ENCODE assay signal across 21 cellular contexts in the genomic region with DNA sequence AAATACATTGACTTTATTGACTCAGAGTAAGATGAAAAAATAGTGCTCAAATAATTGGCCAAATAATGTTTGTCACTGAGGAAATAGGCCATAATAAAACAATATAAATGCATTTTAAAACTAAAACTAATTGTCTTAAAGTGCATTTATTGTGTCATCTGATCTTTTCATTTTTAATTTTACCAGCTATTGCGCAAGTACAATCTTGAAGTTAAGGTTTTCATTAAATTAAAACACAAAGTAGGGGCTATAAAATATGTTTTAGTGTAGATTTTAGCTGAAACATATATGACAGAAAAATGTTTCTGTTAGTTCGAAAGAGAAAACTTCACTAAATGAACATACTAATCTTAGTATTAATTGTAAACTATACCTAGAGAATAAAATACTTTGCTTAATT.
DNase-seq lines count a peak whose midpoint lies in the region; ATAC-seq, FAIRE-seq and TF ChIP-seq lines count a peak whose summit lies in the region.
"Had no signal": no experiment of that assay in that cellular context is flagged by ENCODE, and none has a peak within 500 bp of the region (broad histone marks: within the 10 kb centered on the region; RNA-seq: fewer than 3 reads in every experiment).

No MANE protein-coding gene starts in this region.

- H3K4me3 ChIP-seq in HepG2 (replicated peaks in 1 of 3; ENCODE audit: insufficient read depth in 1 of 3, low read depth in 2 of 3, low read length in 3 of 3), result no peak overlapping the region
- no peak overlapping the region for H3K4me3 ChIP-seq in right lobe of liver
- no peak overlapping the region for H3K4me3 ChIP-seq in Karpas-422 (ENCODE audit: low read length)
- no peak overlapping the region for H3K4me3 ChIP-seq in hepatocyte
- H3K4me3 ChIP-seq: A549, BLaER1, GM12878 had no signal

- H3K9me3 ChIP-seq in HepG2 (ENCODE audit: low read length), result no peaks in the 10 kb centered on the region
- no peaks in the 10 kb centered on the region for H3K9me3 ChIP-seq in right lobe of liver
- H3K9me3 ChIP-seq in Karpas-422 (ENCODE audit: low read length), result no peaks in the 10 kb centered on the region
- H3K9me3 ChIP-seq in hepatocyte (ENCODE audit: low read depth), result no peaks in the 10 kb centered on the region
- H3K9me3 ChIP-seq: A549, BE2C, BLaER1 had no signal

- H3K27ac ChIP-seq in HepG2 (ENCODE audit: extremely low read length, insufficient read depth, low read length) (no peak overlapping the region), right lobe of liver (no peak overlapping the region), Karpas-422 (ENCODE audit: low read length) (no peak overlapping the region), hepatocyte (no peak overlapping the region)
- H3K27ac ChIP-seq: A549, BLaER1 had no signal

- CTCF ChIA-PET in HepG2 (lab: Yijun Ruan, JAX; ENCODE audit: low intra/inter-chr PET ratio, low total read pairs), result no interaction called here

- H2AFZ ChIP-seq in HepG2 (ENCODE audit: low read length) (no peak overlapping the region), Karpas-422 (ENCODE audit: low read length) (peak overlapping the region; percentile 39; the same call in 1 of the 2 replicates), hepatocyte (peak overlapping the region; percentile 21)

- no peaks in the 10 kb centered on the region for H4K20me1 ChIP-seq in HepG2 (ENCODE audit: insufficient read depth, low read length)
- no peaks in the 10 kb centered on the region for H4K20me1 ChIP-seq in Karpas-422 (ENCODE audit: insufficient read depth, low read depth, low read length)
- H4K20me1 ChIP-seq in hepatocyte (ENCODE audit: insufficient read depth, poor library complexity, severe bottlenecking), result no peaks in the 10 kb centered on the region
- H4K20me1 ChIP-seq: BLaER1 had no signal

- H3K36me3 ChIP-seq in HepG2 (replicated peaks in 1 of 2; ENCODE audit: control insufficient read depth in 1 of 2, insufficient read depth in 2 of 2, low read length in 2 of 2) (no peaks in the 10 kb centered on the region), right lobe of liver (no peaks in the 10 kb centered on the region), Karpas-422 (ENCODE audit: insufficient read depth, low read length) (no peaks in the 10 kb centered on the region), hepatocyte (replicated peaks; ENCODE audit: insufficient read depth, low read depth) (no peaks in the 10 kb centered on the region)
- H3K36me3 ChIP-seq: BE2C, BLaER1 had no signal

- BruUV-seq in HepG2 (replicated peaks; lab: Mats Ljungman, UMichigan), result no TSS peak

- in situ Hi-C loops in HepG2 (cut with HindIII; ENCODE audit: extremely low pct_ligation_motif_present, low pct_unique_long_range_greater_than_20kb) (no loop called here), ACHN (cut with HindIII; ENCODE audit: low pct_ligation_motif_present, low pct_unique_long_range_greater_than_20kb, low sequenced_read_pairs) (no loop called here)

- intact Hi-C loops in HepG2 (cut with micrococcal nuclease; ENCODE audit: unreplicated experiment), result no loop called here
- intact Hi-C loops in right lobe of liver (cut with DNase I), result no loop called here

- TF ChIP-seq POLR2A in HepG2 (IDR thresholded peaks at IDR 0.05; ENCODE audit: insufficient read depth in 1 of 2, low read depth in 2 of 2, low read length in 2 of 2), result no peak
- no peak for TF ChIP-seq POLR2A in right lobe of liver (IDR thresholded peaks at IDR 0.05)

- no peak for TF ChIP-seq EP300 in HepG2 (IDR thresholded peaks at IDR 0.05; ENCODE audit: low read depth in 2 of 2, low read length in 2 of 2)
- no peak for TF ChIP-seq EP300 in HepG2 (CRISPR knock-in tag; IDR thresholded peaks at IDR 0.05; ENCODE audit: borderline replicate concordance)

- TF ChIP-seq RAD21 in HepG2 (CRISPR knock-in tag; IDR thresholded peaks at IDR 0.05), result no peak

- H3K4me1 ChIP-seq in HepG2 (ENCODE audit: insufficient read depth, low read length), result no peaks in the 10 kb centered on the region
- no peaks in the 10 kb centered on the region for H3K4me1 ChIP-seq in right lobe of liver
- no peaks in the 10 kb centered on the region for H3K4me1 ChIP-seq in Karpas-422 (ENCODE audit: low read length)
- H3K4me1 ChIP-seq in hepatocyte (ENCODE audit: insufficient read depth), result no peaks in the 10 kb centered on the region
- H3K4me1 ChIP-seq: A549, BE2C, BLaER1 had no signal

- DNase-seq in HepG2 (ENCODE audit: low spot score), result no peak
- no peak for DNase-seq in right lobe of liver
- no peak for DNase-seq in Karpas-422
- DNase-seq in hepatocyte (ENCODE audit: low spot score), result no peak
- DNase-seq in ACHN, result no peak
- no peak for DNase-seq in NCI-H1436 treated with DMSO at 0.1 percent for 48 hours (lab: John Stamatoyannopoulos, UW)
- DNase-seq: BE2C; C1 segment of cervical spinal cord; CD4-positive, alpha-beta memory T cell; CD4-positive, CD25-positive, alpha-beta regulatory T cell; CD8-positive, alpha-beta memory T cell; COR-L47; DMS79 treated with DMSO at 0.1 percent for 48 hours; GDM1 had no signal

- H3K9ac ChIP-seq in HepG2 (ENCODE audit: insufficient read depth, low read depth, low read length), result no peak overlapping the region
- H3K9ac ChIP-seq in Karpas-422 (ENCODE audit: low read length), result no peak overlapping the region
- H3K9ac ChIP-seq: BLaER1 had no signal

- H3K79me2 ChIP-seq in HepG2 (ENCODE audit: insufficient read depth, low read length) (no peaks in the 10 kb centered on the region), Karpas-422 (ENCODE audit: low read length) (no peaks in the 10 kb centered on the region), hepatocyte (no peaks in the 10 kb centered on the region)

- ATAC-seq in HepG2 (no peak), right lobe of liver (no peak), GM21723 (IDR thresholded peaks at IDR 0.05; ENCODE audit: unreplicated experiment) (no peak)
- ATAC-seq: A549, GM12878 had no signal

- FAIRE-seq in HepG2 (lab: Jason Lieb, UNC) (no peak), colon (lab: Jason Lieb, UNC) (peak; percentile 45)
- FAIRE-seq: A549, GM12878, GM12892, GM18507 had no signal

- H3K27me3 ChIP-seq in HepG2 (ENCODE audit: control insufficient read depth in 1 of 2, insufficient read depth in 2 of 2, low read length in 2 of 2) (no peaks in the 10 kb centered on the region), right lobe of liver (no peaks in the 10 kb centered on the region), Karpas-422 (ENCODE audit: low read length) (no peaks in the 10 kb centered on the region), hepatocyte (no peaks in the 10 kb centered on the region)
- H3K27me3 ChIP-seq: BE2C, BLaER1 had no signal

- TF ChIP-seq CTCF in HepG2 (CRISPR knock-in tag; IDR thresholded peaks at IDR 0.05), result no peak
- no peak for TF ChIP-seq CTCF in right lobe of liver (IDR thresholded peaks at IDR 0.05)
- no peak for TF ChIP-seq CTCF in hepatocyte (IDR thresholded peaks at IDR 0.05; ENCODE audit: poor library complexity)

- WGBS in HepG2 (ENCODE audit: low lambda C conversion rate), result 20% methylated on average over 2 of the region's 2 CpGs
- 69% methylated on average over 2 of the region's 2 CpGs for WGBS in right lobe of liver (ENCODE audit: insufficient coverage, low coverage, low lambda C conversion rate, missing lambda C conversion rate)
- WGBS in hepatocyte (ENCODE audit: low lambda C conversion rate, missing lambda C conversion rate), result 94% methylated on average over 2 of the region's 2 CpGs

- H3K4me2 ChIP-seq in HepG2 (ENCODE audit: low read depth, low read length) (no peak overlapping the region), Karpas-422 (ENCODE audit: low read depth, low read length, poor library complexity, severe bottlenecking) (no peak overlapping the region), hepatocyte (no peak overlapping the region)
- H3K4me2 ChIP-seq: A549, BLaER1 had no signal

- POLR2A ChIA-PET in HepG2 (lab: Yijun Ruan, JAX), result no interaction called here

- no peaks in the 10 kb centered on the region for H3K9me2 ChIP-seq in Karpas-422 (replicated peaks; ENCODE audit: insufficient read depth, low read length)
- H3K9me2 ChIP-seq in hepatocyte (replicated peaks; ENCODE audit: insufficient read depth), result no peaks in the 10 kb centered on the region

TF ChIP-seq in HepG2, 621 proteins besides CTCF, POLR2A, EP300 and RAD21 (continues in another document):
- TF ChIP-seq CEBPB (IDR thresholded peaks at IDR 0.05; ENCODE audit: borderline replicate concordance, low read depth, low read length), result peak; percentile 42; the same call in 1 of the 2 replicates
